Comparison of ENCODE assay signal across 13 cellular contexts in genomic region chr10:71933651-71934050, GRCh38. TPM values are rescaled to one million over a fixed set of nuclear protein-coding genes. Genes with fewer than 3 reads are reported as not detected.
A peak's percentile ranks its signal among the peaks of the same experiment; 100 is the strongest.
DNase-seq lines count a peak whose midpoint lies in the region; ATAC-seq and TF ChIP-seq lines count a peak whose summit lies in the region.
"Had no signal": no experiment of that assay in that cellular context is flagged by ENCODE, and none has a peak within 500 bp of the region (broad histone marks: within the 10 kb centered on the region; RNA-seq: fewer than 3 reads in every experiment).

No MANE protein-coding gene starts in this region.

- DNase-seq in GM10248 (ENCODE audit: extremely low spot score) (peak; percentile 56), aorta (no peak), MG63 (no peak)
- DNase-seq in activated CD4-positive, alpha-beta T cell treated with anti-CD3 and anti-CD28 coated beads, Interleukin-2, amount 10 ng/mL, durations not matched to agents 7 days and 5 days = peak; percentile 74
- peak; percentile 72 for DNase-seq in activated naive CD8-positive, alpha-beta T cell treated with anti-CD3 and anti-CD28 coated beads for 36 hours
- peak; percentile 4 for DNase-seq in stimulated activated CD8-positive, alpha-beta memory T cell treated with anti-CD3 and anti-CD28 coated beads, Interleukin-12 subunit alpha, Interleukin-12 subunit beta, amount 100 ng/mL, for 1 hour (ENCODE audit: low read depth)
- DNase-seq: EL, NCI-H2029, psoas muscle had no signal

- POLR2A ChIA-PET in GM10248 (lab: Yijun Ruan, JAX) = no interaction called here
- POLR2A ChIA-PET in activated CD4-positive, alpha-beta T cell treated with anti-CD3 and anti-CD28 coated beads, Interleukin-2, amount 10 ng/mL, durations not matched to agents 7 days and 5 days (lab: Charles Lee) = no interaction called here

- WGBS in aorta, 2 donors = 95 to 97% methylated on average over 1 of the region's 1 CpG

- H3K9me3 Mint-ChIP-seq in activated CD4-positive, alpha-beta T cell treated with anti-CD3 and anti-CD28 coated beads, Interleukin-2, amount 10 ng/mL, durations not matched to agents 7 days and 5 days = peaks cover 28% of the 10 kb centered on the region
- peaks cover 14% of the 10 kb centered on the region for H3K9me3 Mint-ChIP-seq in activated naive CD8-positive, alpha-beta T cell treated with anti-CD3 and anti-CD28 coated beads for 36 hours

- intact Hi-C loops in aorta (cut with DNase I) = no loop called here

- peak overlapping the region; percentile 1 for H3K4me3 Mint-ChIP-seq in activated CD4-positive, alpha-beta T cell treated with anti-CD3 and anti-CD28 coated beads, Interleukin-2, amount 10 ng/mL, durations not matched to agents 7 days and 5 days
- H3K4me3 Mint-ChIP-seq in activated naive CD8-positive, alpha-beta T cell treated with anti-CD3 and anti-CD28 coated beads for 36 hours = peak overlapping the region; percentile 44
- H3K4me3 Mint-ChIP-seq: mesothelial cell of epicardium had no signal

- peaks cover 0 to 1% of the 10 kb centered on the region in 2 donors for H3K4me1 ChIP-seq in aorta (ENCODE audit: control insufficient read depth in 1 of 2, insufficient read depth in 2 of 2, low read length in 2 of 2)
- H3K4me1 ChIP-seq: psoas muscle had no signal

- no peaks in the 10 kb centered on the region for H3K27me3 ChIP-seq in aorta (ENCODE audit: control insufficient read depth in 1 of 2, insufficient read depth in 2 of 2, low read length in 1 of 2)
- no peaks in the 10 kb centered on the region for H3K27me3 ChIP-seq in MG63

- peaks cover 1% of the 10 kb centered on the region for H3K9me3 ChIP-seq in aorta (ENCODE audit: control insufficient read depth, low read length)
- peaks cover 5% of the 10 kb centered on the region for H3K9me3 ChIP-seq in MG63
- H3K9me3 ChIP-seq: psoas muscle had no signal

- no peak for ATAC-seq in HG02938 (IDR thresholded peaks at IDR 0.05; ENCODE audit: unreplicated experiment)
- ATAC-seq in aorta (ENCODE audit: low FRiP score) = no peak
- no peak for ATAC-seq in HG02610 (IDR thresholded peaks at IDR 0.05; ENCODE audit: unreplicated experiment)
- ATAC-seq: psoas muscle had no signal

- peak overlapping the region; percentile 89 for H3K27ac Mint-ChIP-seq in activated CD4-positive, alpha-beta T cell treated with anti-CD3 and anti-CD28 coated beads, Interleukin-2, amount 10 ng/mL, durations not matched to agents 7 days and 5 days
- peak overlapping the region; percentile 87 for H3K27ac Mint-ChIP-seq in activated naive CD8-positive, alpha-beta T cell treated with anti-CD3 and anti-CD28 coated beads for 36 hours
- H3K27ac Mint-ChIP-seq: mesothelial cell of epicardium had no signal

- peaks cover 27% of the 10 kb centered on the region for H3K4me1 Mint-ChIP-seq in activated CD4-positive, alpha-beta T cell treated with anti-CD3 and anti-CD28 coated beads, Interleukin-2, amount 10 ng/mL, durations not matched to agents 7 days and 5 days
- peaks cover 27% of the 10 kb centered on the region for H3K4me1 Mint-ChIP-seq in activated naive CD8-positive, alpha-beta T cell treated with anti-CD3 and anti-CD28 coated beads for 36 hours
- H3K4me1 Mint-ChIP-seq: mesothelial cell of epicardium had no signal

- H3K36me3 ChIP-seq in aorta (ENCODE audit: control insufficient read depth in 1 of 2, insufficient read depth in 2 of 2, low read length in 1 of 2) = no peaks in the 10 kb centered on the region
- H3K36me3 ChIP-seq in MG63 = no peaks in the 10 kb centered on the region

- H3K27ac ChIP-seq in aorta (ENCODE audit: low read depth in 1 of 2, low read length in 2 of 2) = no peak overlapping the region
- H3K27ac ChIP-seq: psoas muscle had no signal

- H3K36me3 Mint-ChIP-seq in activated CD4-positive, alpha-beta T cell treated with anti-CD3 and anti-CD28 coated beads, Interleukin-2, amount 10 ng/mL, durations not matched to agents 7 days and 5 days (ENCODE audit: low read depth) = peaks cover 25% of the 10 kb centered on the region
- peaks cover 13% of the 10 kb centered on the region for H3K36me3 Mint-ChIP-seq in activated naive CD8-positive, alpha-beta T cell treated with anti-CD3 and anti-CD28 coated beads for 36 hours
- H3K36me3 Mint-ChIP-seq: IgD-negative memory B cell had no signal

- CTCF ChIA-PET in GM10248 (lab: Yijun Ruan, JAX) = interaction anchor here (0.9 to 3.6 kb wide), 5 partner anchors 23 to 115 kb away, joined by 3 to 11 read pairs (median 3); no protein-coding TSS in a partner anchor
- CTCF ChIA-PET in activated CD4-positive, alpha-beta T cell treated with anti-CD3 and anti-CD28 coated beads, Interleukin-2, amount 10 ng/mL, durations not matched to agents 7 days and 5 days (lab: Charles Lee) = interaction anchor here (0.9 to 1.3 kb wide), 3 partner anchors 13 to 160 kb away, joined by 3 to 4 read pairs (median 3); partner anchors contain the start of gene VSIR

- no peak overlapping the region for H3K4me3 ChIP-seq in aorta (ENCODE audit: low read length in 2 of 2)
- H3K4me3 ChIP-seq in MG63 = no peak overlapping the region
- H3K4me3 ChIP-seq: psoas muscle had no signal

- TF ChIP-seq CTCF in GM10248 (IDR thresholded peaks at IDR 0.05; ENCODE audit: control extremely low read depth, extremely low read depth, low read depth, missing control alignments) = no peak

- H3K27me3 Mint-ChIP-seq in activated CD4-positive, alpha-beta T cell treated with anti-CD3 and anti-CD28 coated beads, Interleukin-2, amount 10 ng/mL, durations not matched to agents 7 days and 5 days = no peaks in the 10 kb centered on the region
- H3K27me3 Mint-ChIP-seq in activated naive CD8-positive, alpha-beta T cell treated with anti-CD3 and anti-CD28 coated beads for 36 hours = no peaks in the 10 kb centered on the region

RNA-seq across cellular contexts. Expression of gene CHST3, which starts 30.5 kb away (rescaled TPM):
- under 1 TPM; 0.02 TPM for total RNA-seq in activated CD4-positive, alpha-beta T cell treated with anti-CD3 and anti-CD28 coated beads, Interleukin-2, amount 10 ng/mL, durations not matched to agents 7 days and 5 days
- under 1 TPM; 0.84 to 0.87 TPM for total RNA-seq in activated naive CD8-positive, alpha-beta T cell treated with anti-CD3 and anti-CD28 coated beads for 36 hours
- 10 to 100 TPM; 30.5 to 47.9 TPM for total RNA-seq in aorta
- 1 to 10 TPM; 4.1 to 8.6 TPM for polyA plus RNA-seq in aorta
- 14.6 and 21.7 TPM in 2 replicates for total RNA-seq in MG63 (2014; rRNA removed; shearing (Covaris generic); ENCODE audit: low replicate concordance)
- polyA plus RNA-seq: IgD-negative memory B cell had no signal

Comparison
In these comparisons a context has a peak if more than half of its experiments do, and no peak if none do; other contexts are left out.
1. DNase-seq: peak in GM10248 (single experiment), activated CD4-positive, alpha-beta T cell treated with anti-CD3 and anti-CD28 coated beads, Interleukin-2, amount 10 ng/mL, durations not matched to agents 7 days and 5 days (single experiment), activated naive CD8-positive, alpha-beta T cell treated with anti-CD3 and anti-CD28 coated beads for 36 hours (single experiment) and stimulated activated CD8-positive, alpha-beta memory T cell treated with anti-CD3 and anti-CD28 coated beads, Interleukin-12 subunit alpha, Interleukin-12 subunit beta, amount 100 ng/mL, for 1 hour (single experiment); none in aorta (0 of 2) and MG63 (single experiment).